8 cellular contexts compared by ENCODE assay signal in genomic region chr13:99982021-99982740, GRCh38. TPM values are rescaled to one million over a fixed set of nuclear protein-coding genes. Genes with fewer than 3 reads are reported as not detected.
DNase-seq lines count a peak whose midpoint lies in the region; ATAC-seq and TF ChIP-seq lines count a peak whose summit lies in the region.

No MANE protein-coding gene starts in this region.

- intact Hi-C loops in CD4-positive, alpha-beta T cell (cut with DNase I, micrococcal nuclease) = no loop called here

- peaks cover 37% of the 10 kb centered on the region for H3K36me3 ChIP-seq in MG63

- DNase-seq in CD4-positive, alpha-beta T cell = peak in 1 of 10 experiments; percentile 25
- DNase-seq in MG63 = no peak
- peak in 1 of 2 donors; percentile 15 for DNase-seq in central memory CD8-positive, alpha-beta T cell (ENCODE audit: low spot score in 2 of 2)
- DNase-seq in naive B cell = no peak
- no peak for DNase-seq in epidermal melanocyte (ENCODE audit: insufficient read length, low spot score)
- DNase-seq in ureter (ENCODE audit: low spot score) = no peak

- H3K36me3 Mint-ChIP-seq in CD4-positive, alpha-beta T cell (ENCODE audit: low read depth) = peaks cover 6% of the 10 kb centered on the region
- peaks cover 48% of the 10 kb centered on the region for H3K36me3 Mint-ChIP-seq in central memory CD8-positive, alpha-beta T cell (ENCODE audit: insufficient read depth)
- peaks cover 9 to 14% of the 10 kb centered on the region in 2 donors for H3K36me3 Mint-ChIP-seq in naive B cell
- H3K36me3 Mint-ChIP-seq in stimulated activated memory B cell treated with anti-CD40 and anti-IgM and Interleukin-4, amounts not matched to agents 10 μg/mL and 1 μg/mL and 100 μg/mL, for 72 hours = no peaks in the 10 kb centered on the region

- CTCF ChIA-PET in CD4-positive, alpha-beta T cell (lab: Charles Lee) = interaction anchor here (1.1 kb wide), 1 partner anchor 326 kb away, joined by 4 read pairs; no protein-coding TSS in a partner anchor

- no peak overlapping the region for H3K27ac ChIP-seq in CD4-positive, alpha-beta T cell (ENCODE audit: low read depth, low read length)

- peak; percentile 36 for ATAC-seq in CD4-positive, alpha-beta T cell (ENCODE audit: poor library complexity)
- peak; percentile 30 for ATAC-seq in central memory CD8-positive, alpha-beta T cell (replicated peaks; ENCODE audit: extremely low read depth, poor library complexity, severe bottlenecking)
- ATAC-seq in naive B cell (ENCODE audit: low read depth in 2 of 2) (peak; percentile 22 to 26), GM19452 (IDR thresholded peaks at IDR 0.05; ENCODE audit: unreplicated experiment) (no peak)
- no peak for ATAC-seq in stimulated activated memory B cell treated with anti-CD40 and anti-IgM and Interleukin-4, amounts not matched to agents 10 μg/mL and 1 μg/mL and 100 μg/mL, for 72 hours

- peak overlapping the region; percentile 73 for H3K4me3 Mint-ChIP-seq in CD4-positive, alpha-beta T cell
- peak overlapping the region; percentile 25 for H3K4me3 Mint-ChIP-seq in central memory CD8-positive, alpha-beta T cell
- H3K4me3 Mint-ChIP-seq in naive B cell = peak overlapping the region in 6 of 8 donors; percentile 6 to 77 (median 62)
- H3K4me3 Mint-ChIP-seq in stimulated activated memory B cell treated with anti-CD40 and anti-IgM and Interleukin-4, amounts not matched to agents 10 μg/mL and 1 μg/mL and 100 μg/mL, for 72 hours = no peak overlapping the region

- H3K4me3 ChIP-seq in MG63 = peak overlapping the region; percentile 85

- TF ChIP-seq CTCF in CD4-positive, alpha-beta T cell (IDR thresholded peaks at IDR 0.05) = no peak

- POLR2A ChIA-PET in CD4-positive, alpha-beta T cell (lab: Charles Lee) = interaction anchor here (0.8 to 3.0 kb wide), 4 partner anchors 8 to 30 kb away, joined by 3 to 15 read pairs (median 4); no protein-coding TSS in a partner anchor

- H3K27me3 Mint-ChIP-seq in CD4-positive, alpha-beta T cell = peaks cover 68% of the 10 kb centered on the region
- H3K27me3 Mint-ChIP-seq in central memory CD8-positive, alpha-beta T cell = peaks cover 50% of the 10 kb centered on the region
- peaks cover 35 to 51% (median 46%) of the 10 kb centered on the region in 3 donors for H3K27me3 Mint-ChIP-seq in naive B cell
- peaks cover 55% of the 10 kb centered on the region for H3K27me3 Mint-ChIP-seq in stimulated activated memory B cell treated with anti-CD40 and anti-IgM and Interleukin-4, amounts not matched to agents 10 μg/mL and 1 μg/mL and 100 μg/mL, for 72 hours

- peaks cover 13% of the 10 kb centered on the region for H3K4me1 Mint-ChIP-seq in CD4-positive, alpha-beta T cell (ENCODE audit: low read depth)
- H3K4me1 Mint-ChIP-seq in central memory CD8-positive, alpha-beta T cell = peaks cover 15% of the 10 kb centered on the region
- peaks cover 8 to 20% (median 10%) of the 10 kb centered on the region in 3 donors for H3K4me1 Mint-ChIP-seq in naive B cell
- no peaks in the 10 kb centered on the region for H3K4me1 Mint-ChIP-seq in stimulated activated memory B cell treated with anti-CD40 and anti-IgM and Interleukin-4, amounts not matched to agents 10 μg/mL and 1 μg/mL and 100 μg/mL, for 72 hours

- peaks cover 89% of the 10 kb centered on the region for H3K27me3 ChIP-seq in CD4-positive, alpha-beta T cell (ENCODE audit: control insufficient read depth, insufficient read depth, low read length)
- H3K27me3 ChIP-seq in MG63 = no peaks in the 10 kb centered on the region

- peaks cover 34% of the 10 kb centered on the region for H3K9me3 ChIP-seq in CD4-positive, alpha-beta T cell (ENCODE audit: control insufficient read depth, low read length)
- H3K9me3 ChIP-seq in MG63 = no peaks in the 10 kb centered on the region

- peak overlapping the region; percentile 76 for H3K27ac Mint-ChIP-seq in CD4-positive, alpha-beta T cell
- H3K27ac Mint-ChIP-seq in central memory CD8-positive, alpha-beta T cell (ENCODE audit: low read depth) = peak overlapping the region; percentile 68
- H3K27ac Mint-ChIP-seq in naive B cell = peak overlapping the region in 4 of 6 donors; percentile 18 to 97 (median 74)
- H3K27ac Mint-ChIP-seq in stimulated activated memory B cell treated with anti-CD40 and anti-IgM and Interleukin-4, amounts not matched to agents 10 μg/mL and 1 μg/mL and 100 μg/mL, for 72 hours = no peak overlapping the region

- no peaks in the 10 kb centered on the region for H3K9me3 Mint-ChIP-seq in CD4-positive, alpha-beta T cell
- H3K9me3 Mint-ChIP-seq in central memory CD8-positive, alpha-beta T cell = no peaks in the 10 kb centered on the region
- peaks cover 0 to 45% (median 26%) of the 10 kb centered on the region in 7 donors for H3K9me3 Mint-ChIP-seq in naive B cell
- H3K9me3 Mint-ChIP-seq in stimulated activated memory B cell treated with anti-CD40 and anti-IgM and Interleukin-4, amounts not matched to agents 10 μg/mL and 1 μg/mL and 100 μg/mL, for 72 hours = no peaks in the 10 kb centered on the region

RNA-seq across cellular contexts. Expression of gene ZIC2, which starts 0.6 kb away (rescaled TPM):
- not detected for total RNA-seq in CD4-positive, alpha-beta T cell
- 3.7 and 5.2 TPM in 2 replicates for total RNA-seq in MG63 (2014; rRNA removed; shearing (Covaris generic); ENCODE audit: low replicate concordance)
- not detected for polyA plus RNA-seq in naive B cell (ENCODE audit: low read depth in 6 of 6)
- not detected for total RNA-seq in ureter

RNA-seq across cellular contexts. Expression of gene ZIC5, which starts 10.6 kb away (rescaled TPM):
- not detected for total RNA-seq in CD4-positive, alpha-beta T cell
- 1.8 and 2.9 TPM in 2 replicates for total RNA-seq in MG63 (2014; rRNA removed; shearing (Covaris generic); ENCODE audit: low replicate concordance)
- not detected for polyA plus RNA-seq in naive B cell (ENCODE audit: low read depth in 6 of 6)
- total RNA-seq in ureter = not detected

Comparison
In these comparisons a context has a peak if more than half of its experiments do, and no peak if none do; other contexts are left out.
1. ATAC-seq: peak in CD4-positive, alpha-beta T cell (single experiment), central memory CD8-positive, alpha-beta T cell (single experiment) and naive B cell (2 of 2); none in stimulated activated memory B cell treated with anti-CD40 and anti-IgM and Interleukin-4, amounts not matched to agents 10 μg/mL and 1 μg/mL and 100 μg/mL, for 72 hours (single experiment) and GM19452 (single experiment).